Comparison of ENCODE assay signal across 23 cellular contexts in genomic region chr12:94071258-94071657, GRCh38.
"Had no signal": no experiment of that assay in that cellular context is flagged by ENCODE, and none has a peak within 500 bp of the region (broad histone marks: within the 10 kb centered on the region; RNA-seq: fewer than 3 reads in every experiment).

No MANE protein-coding gene starts in this region.

- H3K27me3 ChIP-seq: breast epithelium, heart left ventricle, right lobe of liver, vagina had no signal

- H3K4me1 ChIP-seq: breast epithelium, right lobe of liver had no signal

- H3K36me3 Mint-ChIP-seq: activated naive CD4-positive, alpha-beta T cell treated with anti-CD3 and anti-CD28 coated beads, Interleukin-2, amount 50 U/mL, for 72 hours; memory B cell had no signal

- H3K9me3 ChIP-seq: breast epithelium, right lobe of liver, vagina had no signal

- DNase-seq: activated CD4-positive, alpha-beta T cell treated with anti-CD3 and anti-CD28 coated beads, Interleukin-2, amount 50 U/mL, for 1 hour; activated CD4-positive, CD25-positive, alpha-beta regulatory T cell treated with anti-CD3 and anti-CD28 coated beads, Interleukin-2, amount 50 U/mL, for 72 hours; activated CD8-positive, alpha-beta T cell treated with anti-CD3 and anti-CD28 coated beads, Interleukin-2, amount 10 ng/mL, durations not matched to agents 7 days and 5 days; activated T-cell treated with anti-CD3 and anti-CD28 coated beads, Interleukin-2, amount 50 U/mL, for 1 hour; heart left ventricle; left cardiac atrium; occipital lobe; right lobe of liver; stimulated activated CD4-positive, alpha-beta T cell treated with anti-CD3 and anti-CD28 coated beads, Interleukin-2, amount 100 ng/mL, for 24 hours; stimulated activated naive B cell treated with anti-CD40 and anti-IgM and Interleukin-4, amounts not matched to agents 10 μg/mL and 1 μg/mL and 100 μg/mL, for 72 hours; trophoblast cell; WERI-Rb-1 had no signal

- H3K27ac ChIP-seq: breast epithelium, heart left ventricle, right lobe of liver, skin epidermis, vagina, WERI-Rb-1 had no signal

- H3K27ac Mint-ChIP-seq: activated CD8-positive, alpha-beta T cell treated with anti-CD3 and anti-CD28 coated beads, Interleukin-2, amount 10 ng/mL, durations not matched to agents 7 days and 5 days; activated T-helper 17 cell treated with anti-CD3 and anti-CD28 coated beads, Interleukin-2, amount 50 U/mL, for 72 hours; memory B cell; stimulated activated naive B cell treated with anti-CD40 and anti-IgM and Interleukin-4, amounts not matched to agents 10 μg/mL and 1 μg/mL and 100 μg/mL, for 72 hours had no signal

- H3K9me3 Mint-ChIP-seq: activated T-helper 17 cell treated with anti-CD3 and anti-CD28 coated beads, Interleukin-2, amount 50 U/mL, for 72 hours; central memory CD8-positive, alpha-beta T cell; memory B cell had no signal

- H3K27me3 Mint-ChIP-seq: activated T-helper 17 cell treated with anti-CD3 and anti-CD28 coated beads, Interleukin-2, amount 50 U/mL, for 72 hours had no signal

- H3K4me3 Mint-ChIP-seq: activated CD8-positive, alpha-beta T cell treated with anti-CD3 and anti-CD28 coated beads, Interleukin-2, amount 10 ng/mL, durations not matched to agents 7 days and 5 days; activated T-helper 17 cell treated with anti-CD3 and anti-CD28 coated beads, Interleukin-2, amount 50 U/mL, for 72 hours; central memory CD8-positive, alpha-beta T cell; memory B cell; stimulated activated naive B cell treated with anti-CD40 and anti-IgM and Interleukin-4, amounts not matched to agents 10 μg/mL and 1 μg/mL and 100 μg/mL, for 72 hours had no signal

- ATAC-seq: activated CD8-positive, alpha-beta T cell treated with anti-CD3 and anti-CD28 coated beads, Interleukin-2, amount 10 ng/mL, durations not matched to agents 7 days and 5 days; activated naive CD4-positive, alpha-beta T cell treated with anti-CD3 and anti-CD28 coated beads, Interleukin-2, amount 50 U/mL, for 72 hours; activated T-helper 17 cell treated with anti-CD3 and anti-CD28 coated beads, Interleukin-2, amount 50 U/mL, for 72 hours; heart left ventricle; left cardiac atrium had no signal

- FAIRE-seq: astrocyte, colon, islet of Langerhans, TTC549 had no signal

- H3K36me3 ChIP-seq: breast epithelium, heart left ventricle, right lobe of liver, vagina, WERI-Rb-1 had no signal

- H3K4me3 ChIP-seq: breast epithelium, heart left ventricle, right lobe of liver, skin epidermis, vagina had no signal

- H3K4me1 Mint-ChIP-seq: memory B cell; stimulated activated naive B cell treated with anti-CD40 and anti-IgM and Interleukin-4, amounts not matched to agents 10 μg/mL and 1 μg/mL and 100 μg/mL, for 72 hours had no signal
